ENCODE assay signal across 9 cellular contexts in genomic region chr6:34154668-34155447, GRCh38. TPM values are rescaled to one million over a fixed set of nuclear protein-coding genes. Genes with fewer than 3 reads are reported as not detected.
DNase-seq lines count a peak whose midpoint lies in the region; ATAC-seq and TF ChIP-seq lines count a peak whose summit lies in the region.
"Had no signal": no experiment of that assay in that cellular context is flagged by ENCODE, and none has a peak within 500 bp of the region (broad histone marks: within the 10 kb centered on the region; RNA-seq: fewer than 3 reads in every experiment).

No MANE protein-coding gene starts in this region.

- peak overlapping the region; percentile 39; the same call in 1 of the 2 replicates for H3K9ac ChIP-seq in ES-I3 (ENCODE audit: low read depth, low read length)

- DNase-seq in Kasumi-1 (lab: John Stamatoyannopoulos, UW) (peak; percentile 29 to 41), MCF 10A (ENCODE audit: unreplicated experiment) (peak; percentile 43), iris pigment epithelial cell (ENCODE audit: low read depth) (peak; percentile 40)
- DNase-seq in stimulated activated CD4-positive, alpha-beta T cell treated with anti-CD3 and anti-CD28 coated beads, Interleukin-2, amount 100 ng/mL, for 24 hours: peak; percentile 78 to 82

- H3K4me1 Mint-ChIP-seq in MCF 10A (ENCODE audit: insufficient read depth, unreplicated experiment): no peaks in the 10 kb centered on the region

- no peaks in the 10 kb centered on the region for H3K36me3 Mint-ChIP-seq in MCF 10A (ENCODE audit: insufficient read depth, unreplicated experiment)

- intact Hi-C loops in MCF 10A (cut with micrococcal nuclease): loop anchor here (1.0 to 5.0 kb wide), 4 partner anchors 100 to 568 kb away; no protein-coding TSS in a partner anchor

- H3K27me3 Mint-ChIP-seq in MCF 10A (ENCODE audit: insufficient read depth, unreplicated experiment): peaks cover 63% of the 10 kb centered on the region

- H3K9me3 ChIP-seq in ES-I3 (ENCODE audit: control insufficient read depth, insufficient read depth, low read length): peaks cover 4% of the 10 kb centered on the region; the same call in 1 of the 2 replicates

- POLR2A ChIA-PET in MCF 10A (lab: Yijun Ruan, JAX): interaction anchor here (0.7 kb wide), 1 partner anchor 384 kb away, joined by 3 read pairs; no protein-coding TSS in a partner anchor

- no TSS peak for BruUV-seq in MCF 10A (replicated peaks; lab: Mats Ljungman, UMichigan)

- CTCF ChIA-PET in MCF 10A (lab: Yijun Ruan, JAX): interaction anchor here (0.6 to 6.2 kb wide), 35 partner anchors 9 to 664 kb away, joined by 3 to 93 read pairs (median 3); partner anchors contain the start of gene UQCC2

- peak overlapping the region; percentile 46 for H3K4me3 Mint-ChIP-seq in MCF 10A (ENCODE audit: unreplicated experiment)

- H3K36me3 ChIP-seq in ES-I3 (ENCODE audit: insufficient read depth, low read length): no peaks in the 10 kb centered on the region

- H3K4me1 ChIP-seq in ES-I3 (ENCODE audit: insufficient read depth, low read length): peaks cover 21% of the 10 kb centered on the region

- H3K9me3 Mint-ChIP-seq in MCF 10A (ENCODE audit: unreplicated experiment): no peaks in the 10 kb centered on the region

- peak; percentile 100 for TF ChIP-seq CTCF in VCaP (conservative IDR thresholded peaks at IDR 0.05)
- TF ChIP-seq CTCF in MCF 10A (IDR thresholded peaks at IDR 0.05; ENCODE audit: unreplicated experiment): peak; percentile 99

- no peak for ATAC-seq in HG03175 (IDR thresholded peaks at IDR 0.05; ENCODE audit: unreplicated experiment)
- ATAC-seq in HG02588 (IDR thresholded peaks at IDR 0.05; ENCODE audit: unreplicated experiment): no peak

- no peak overlapping the region for H3K27ac Mint-ChIP-seq in MCF 10A (ENCODE audit: low read depth, unreplicated experiment)

- peak overlapping the region; percentile 68; the same call in 1 of the 2 replicates for H3K27ac ChIP-seq in VCaP
- H3K27ac ChIP-seq: epithelial cell of prostate had no signal

RNA-seq across cellular contexts. Expression of gene GRM4, which starts 9.0 kb away (rescaled TPM):
- not detected in 2 replicates for total RNA-seq in MCF 10A (2022)
